ENCODE assay signal across 8 cellular contexts in genomic region chr1:154749078-154749760, GRCh38.
DNase-seq lines count a peak whose midpoint lies in the region; ATAC-seq and TF ChIP-seq lines count a peak whose summit lies in the region.

No MANE protein-coding gene starts in this region.

- H4K20me1 ChIP-seq in DOHH2 (ENCODE audit: control insufficient read depth, insufficient read depth, low read depth, low read length) (peaks cover 3% of the 10 kb centered on the region; the same call in 1 of the 2 replicates), IMR-90 (ENCODE audit: insufficient read depth, low read length) (no peaks in the 10 kb centered on the region), hepatocyte (ENCODE audit: insufficient read depth, poor library complexity, severe bottlenecking) (no peaks in the 10 kb centered on the region)

- H3K79me2 ChIP-seq in DOHH2 (ENCODE audit: control insufficient read depth, low read length) (no peaks in the 10 kb centered on the region), hepatocyte (no peaks in the 10 kb centered on the region)

- H4K8ac ChIP-seq in IMR-90 (ENCODE audit: low read depth in 2 of 2, low read length in 2 of 2) (no peak overlapping the region), mesenchymal stem cell (ENCODE audit: low read length) (no peak overlapping the region)

- no peaks in the 10 kb centered on the region for H3F3A ChIP-seq in DOHH2 (ENCODE audit: control insufficient read depth, insufficient read depth)

- H3K56ac ChIP-seq in IMR-90 (ENCODE audit: extremely low read depth, insufficient read depth, low read length): no peak overlapping the region

- no peak overlapping the region for H3K4me3 ChIP-seq in DOHH2 (ENCODE audit: low read length)
- H3K4me3 ChIP-seq in IMR-90 (ENCODE audit: insufficient read depth, low read depth, low read length): no peak overlapping the region
- H3K4me3 ChIP-seq in mesenchymal stem cell (ENCODE audit: insufficient read depth in 1 of 2, low read depth in 1 of 2, low read length in 2 of 2): no peak overlapping the region
- H3K4me3 ChIP-seq in hepatocyte: no peak overlapping the region
- H3K4me3 ChIP-seq in sigmoid colon: no peak overlapping the region

- H4K91ac ChIP-seq in IMR-90 (ENCODE audit: insufficient read depth, low read depth, low read length) (no peak overlapping the region), mesenchymal stem cell (ENCODE audit: low read length) (no peak overlapping the region)

- peaks cover 85% of the 10 kb centered on the region for H3K4me1 Mint-ChIP-seq in activated T-helper 1 cell treated with anti-CD3 and anti-CD28 coated beads, Interleukin-12 subunit alpha, Interleukin-12 subunit beta, Interleukin-2, Interleukin-4 antibody, amounts not matched to agents 30 ng/mL and 10 ng/mL and 1 ng/mL, durations not matched to agents 14 hours and 24 hours and 36 hours (ENCODE audit: low read depth)

- in situ Hi-C loops in IMR-90 (cut with MboI; ENCODE audit: low sequenced_read_pairs): no loop called here

- H3K9ac ChIP-seq in IMR-90 (ENCODE audit: low read depth, low read length) (no peak overlapping the region), mesenchymal stem cell (ENCODE audit: low read length) (peak overlapping the region; percentile 14)

- CTCF ChIA-PET in IMR-90 (lab: Yijun Ruan, JAX): interaction anchor here (1.8 kb wide), 1 partner anchor 11 kb away, joined by 4 read pairs; no protein-coding TSS in a partner anchor

- peak overlapping the region; percentile 94 for H3K27ac Mint-ChIP-seq in activated T-helper 1 cell treated with anti-CD3 and anti-CD28 coated beads, Interleukin-12 subunit alpha, Interleukin-12 subunit beta, Interleukin-2, Interleukin-4 antibody, amounts not matched to agents 30 ng/mL and 10 ng/mL and 1 ng/mL, durations not matched to agents 14 hours and 24 hours and 36 hours

- H2BK15ac ChIP-seq in IMR-90 (ENCODE audit: low read depth, low read length) (no peak overlapping the region), mesenchymal stem cell (ENCODE audit: low read depth, poor library complexity, severe bottlenecking) (no peak overlapping the region)

- H2AK9ac ChIP-seq in IMR-90 (replicated peaks; ENCODE audit: low read depth, low read length, poor library complexity): no peak overlapping the region

- TF ChIP-seq CTCF in DOHH2 (IDR thresholded peaks at IDR 0.05; ENCODE audit: low read depth, low read length, poor library complexity, severe bottlenecking) (peak; percentile 45), IMR-90 (conservative IDR thresholded peaks at IDR 0.05; ENCODE audit: low read depth, low read length) (peak; percentile 25; the same call in 1 of the 2 replicates), hepatocyte (IDR thresholded peaks at IDR 0.05; ENCODE audit: poor library complexity) (no peak), sigmoid colon (IDR thresholded peaks at IDR 0.05) (no peak)

- peak overlapping the region; percentile 85 for H3K4me3 Mint-ChIP-seq in activated T-helper 1 cell treated with anti-CD3 and anti-CD28 coated beads, Interleukin-12 subunit alpha, Interleukin-12 subunit beta, Interleukin-2, Interleukin-4 antibody, amounts not matched to agents 30 ng/mL and 10 ng/mL and 1 ng/mL, durations not matched to agents 14 hours and 24 hours and 36 hours

- TF ChIP-seq RAD21 in IMR-90 (IDR thresholded peaks at IDR 0.05; ENCODE audit: low read length): peak; percentile 49

- no peak overlapping the region for H4K5ac ChIP-seq in IMR-90 (ENCODE audit: low read depth, low read length)

- H2BK20ac ChIP-seq in IMR-90 (ENCODE audit: low read depth, low read length): no peak overlapping the region

- no peak overlapping the region for H3K4me2 ChIP-seq in DOHH2 (ENCODE audit: low read length)
- no peak overlapping the region for H3K4me2 ChIP-seq in IMR-90 (ENCODE audit: low read depth, low read length)
- no peak overlapping the region for H3K4me2 ChIP-seq in mesenchymal stem cell (ENCODE audit: low read length, poor library complexity, severe bottlenecking)
- H3K4me2 ChIP-seq in hepatocyte: no peak overlapping the region

- no peak for ATAC-seq in IMR-90 (ENCODE audit: low read depth)
- ATAC-seq in HG03025 (IDR thresholded peaks at IDR 0.05; ENCODE audit: low FRiP score, unreplicated experiment): no peak

- no peaks in the 10 kb centered on the region for H3K79me1 ChIP-seq in IMR-90 (ENCODE audit: low read depth in 1 of 2, low read length in 2 of 2)
- no peaks in the 10 kb centered on the region for H3K79me1 ChIP-seq in mesenchymal stem cell (replicated peaks; ENCODE audit: low read length, poor library complexity, severe bottlenecking)

- H2AFZ ChIP-seq in IMR-90 (replicated peaks; ENCODE audit: low read length, poor library complexity): no peak overlapping the region
- H2AFZ ChIP-seq in mesenchymal stem cell (ENCODE audit: low read depth, low read length): no peak overlapping the region
- H2AFZ ChIP-seq in hepatocyte: no peak overlapping the region

- peaks cover 2% of the 10 kb centered on the region for H3K36me3 Mint-ChIP-seq in activated T-helper 1 cell treated with anti-CD3 and anti-CD28 coated beads, Interleukin-12 subunit alpha, Interleukin-12 subunit beta, Interleukin-2, Interleukin-4 antibody, amounts not matched to agents 30 ng/mL and 10 ng/mL and 1 ng/mL, durations not matched to agents 14 hours and 24 hours and 36 hours (ENCODE audit: low read depth)

- H2BK120ac ChIP-seq in IMR-90 (ENCODE audit: low read depth, low read length): no peak overlapping the region
- no peak overlapping the region for H2BK120ac ChIP-seq in mesenchymal stem cell (ENCODE audit: low read depth, low read length)

- no peaks in the 10 kb centered on the region for H3K9me3 Mint-ChIP-seq in activated T-helper 1 cell treated with anti-CD3 and anti-CD28 coated beads, Interleukin-12 subunit alpha, Interleukin-12 subunit beta, Interleukin-2, Interleukin-4 antibody, amounts not matched to agents 30 ng/mL and 10 ng/mL and 1 ng/mL, durations not matched to agents 14 hours and 24 hours and 36 hours

- H3K27me3 Mint-ChIP-seq in activated T-helper 1 cell treated with anti-CD3 and anti-CD28 coated beads, Interleukin-12 subunit alpha, Interleukin-12 subunit beta, Interleukin-2, Interleukin-4 antibody, amounts not matched to agents 30 ng/mL and 10 ng/mL and 1 ng/mL, durations not matched to agents 14 hours and 24 hours and 36 hours (ENCODE audit: insufficient read depth): peaks cover 7% of the 10 kb centered on the region

- BruUV-seq in IMR-90 (replicated peaks; lab: Mats Ljungman, UMichigan): no TSS peak

- no peaks in the 10 kb centered on the region for H3K9me1 ChIP-seq in IMR-90 (ENCODE audit: insufficient read depth, low read length)

- H3K23ac ChIP-seq in IMR-90 (ENCODE audit: low read depth, low read length) (no peak overlapping the region), mesenchymal stem cell (ENCODE audit: low read length in 2 of 2) (no peak overlapping the region)

- POLR2A ChIA-PET in IMR-90 (lab: Charles Lee; ENCODE audit: unreplicated experiment): no interaction called here

- DNase-seq in IMR-90: peak; percentile 23
- no peak for DNase-seq in activated T-helper 1 cell treated with anti-CD3 and anti-CD28 coated beads, Interleukin-12 subunit alpha, Interleukin-12 subunit beta, Interleukin-2, Interleukin-4 antibody, amounts not matched to agents 30 ng/mL and 10 ng/mL and 1 ng/mL, durations not matched to agents 14 hours and 24 hours and 36 hours (ENCODE audit: low spot score)
- peak; percentile 62 for DNase-seq in mesenchymal stem cell
- no peak for DNase-seq in hepatocyte (ENCODE audit: low spot score)
- no peak for DNase-seq in sigmoid colon
- DNase-seq in NCI-H1092 treated with DMSO at 0.1 percent for 48 hours (lab: John Stamatoyannopoulos, UW): no peak

- no peak overlapping the region for H3K18ac ChIP-seq in IMR-90 (ENCODE audit: low read depth, low read length)
- no peak overlapping the region for H3K18ac ChIP-seq in mesenchymal stem cell (ENCODE audit: low read depth in 1 of 2, low read length in 2 of 2)

- H3K36me3 ChIP-seq in DOHH2 (ENCODE audit: control insufficient read depth, low read length) (peaks cover 52% of the 10 kb centered on the region), IMR-90 (ENCODE audit: control insufficient read depth, insufficient read depth, low read length) (no peaks in the 10 kb centered on the region), mesenchymal stem cell (ENCODE audit: control insufficient read depth in 1 of 2, insufficient read depth in 2 of 2, low read depth in 1 of 2, low read length in 2 of 2) (no peaks in the 10 kb centered on the region), hepatocyte (replicated peaks; ENCODE audit: insufficient read depth, low read depth) (no peaks in the 10 kb centered on the region), sigmoid colon (no peaks in the 10 kb centered on the region)

- H3K4me1 ChIP-seq in DOHH2 (ENCODE audit: control insufficient read depth, low read length): no peaks in the 10 kb centered on the region
- no peaks in the 10 kb centered on the region; the same call in 1 of the 2 replicates for H3K4me1 ChIP-seq in IMR-90 (ENCODE audit: control insufficient read depth, insufficient read depth, low read length)
- no peaks in the 10 kb centered on the region for H3K4me1 ChIP-seq in mesenchymal stem cell (ENCODE audit: control insufficient read depth, insufficient read depth, low read depth, low read length)
- H3K4me1 ChIP-seq in hepatocyte (ENCODE audit: insufficient read depth): peaks cover 9% of the 10 kb centered on the region
- peaks cover 0 to 45% (median 18%) of the 10 kb centered on the region in 4 donors for H3K4me1 ChIP-seq in sigmoid colon

- H3K27me3 ChIP-seq in DOHH2 (ENCODE audit: control insufficient read depth, low read length) (no peaks in the 10 kb centered on the region), IMR-90 (ENCODE audit: control insufficient read depth, insufficient read depth, low read length) (peaks cover 92% of the 10 kb centered on the region), mesenchymal stem cell (ENCODE audit: control insufficient read depth in 1 of 2, insufficient read depth in 1 of 2, low read length in 2 of 2) (peaks cover 43 to 89% of the 10 kb centered on the region in 2 experiments), hepatocyte (peaks cover 5% of the 10 kb centered on the region), sigmoid colon (peaks cover 0 to 18% (median 0%) of the 10 kb centered on the region in 3 donors)

- no peak overlapping the region for H3K27ac ChIP-seq in DOHH2 (ENCODE audit: low read depth, low read length)
- no peak overlapping the region for H3K27ac ChIP-seq in IMR-90 (ENCODE audit: insufficient read depth, low read length)
- no peak overlapping the region for H3K27ac ChIP-seq in mesenchymal stem cell (ENCODE audit: low read length, poor library complexity, severe bottlenecking)
- H3K27ac ChIP-seq in hepatocyte: no peak overlapping the region
- H3K27ac ChIP-seq in sigmoid colon: peak overlapping the region in 2 of 4 donors; percentile 50 to 63

- H2BK5ac ChIP-seq in IMR-90 (ENCODE audit: low read depth, low read length, poor library complexity, severe bottlenecking): no peak overlapping the region
- H2BK5ac ChIP-seq in mesenchymal stem cell (ENCODE audit: low read depth, low read length, poor library complexity, severe bottlenecking): no peak overlapping the region

- H2AK5ac ChIP-seq in IMR-90 (ENCODE audit: low read depth, low read length) (no peak overlapping the region), mesenchymal stem cell (ENCODE audit: low read length, severe bottlenecking) (no peak overlapping the region)

- intact Hi-C loops in IMR-90 (cut with micrococcal nuclease): no loop called here
- intact Hi-C loops in activated T-helper 1 cell treated with anti-CD3 and anti-CD28 coated beads, Interleukin-12 subunit alpha, Interleukin-12 subunit beta, Interleukin-2, Interleukin-4 antibody, amounts not matched to agents 30 ng/mL and 10 ng/mL and 1 ng/mL, durations not matched to agents 14 hours and 24 hours and 36 hours (cut with micrococcal nuclease): loop anchor here (1.0 to 10.0 kb wide), 5 partner anchors 37 to 142 kb away; partner anchors contain the start of gene ADAR
- intact Hi-C loops in sigmoid colon (cut with DNase I): loop anchor here (5.0 kb wide), 1 partner anchor 88 kb away; no protein-coding TSS in a partner anchor

- H3K14ac ChIP-seq in IMR-90 (replicated peaks; ENCODE audit: low read depth, low read length): no peak overlapping the region
- H3K14ac ChIP-seq in mesenchymal stem cell (ENCODE audit: low read length in 2 of 2): no peak overlapping the region

- TF ChIP-seq POLR2A in IMR-90 (IDR thresholded peaks at IDR 0.05; ENCODE audit: low read depth, low read length) (no peak), sigmoid colon (IDR thresholded peaks at IDR 0.05) (no peak)

- no peak for TF ChIP-seq EP300 in sigmoid colon (IDR thresholded peaks at IDR 0.05)

- H3K9me2 ChIP-seq in DOHH2 (replicated peaks; ENCODE audit: control insufficient read depth, low read length) (no peaks in the 10 kb centered on the region), hepatocyte (replicated peaks; ENCODE audit: insufficient read depth) (no peaks in the 10 kb centered on the region)

- peak overlapping the region in 1 of 2 experiments; percentile 45 for H2BK12ac ChIP-seq in mesenchymal stem cell (ENCODE audit: low read length in 2 of 2)

- H3K4ac ChIP-seq in IMR-90 (ENCODE audit: low read depth, low read length): no peak overlapping the region
- no peak overlapping the region for H3K4ac ChIP-seq in mesenchymal stem cell (ENCODE audit: low read depth in 1 of 2, low read length in 2 of 2)

- dilution Hi-C loops in IMR-90 (cut with HindIII; ENCODE audit: low sequenced_read_pairs, unreplicated experiment): no loop called here

- WGBS in IMR-90 (ENCODE audit: extremely low coverage in 2 of 2, insufficient read length in 1 of 2), 2 experiments: 48% methylated on average over 5 of the region's 8 CpGs; no CpG with 5 or more reads in 1 of the 2 experiments
- 60% methylated on average over 8 of the region's 8 CpGs for WGBS in mesenchymal stem cell
- 73% methylated on average over 8 of the region's 8 CpGs for WGBS in hepatocyte (ENCODE audit: low lambda C conversion rate, missing lambda C conversion rate)
- WGBS in sigmoid colon, 2 donors: 55 to 74% methylated on average over 8 of the region's 8 CpGs

- no peaks in the 10 kb centered on the region for H3K9me3 ChIP-seq in DOHH2 (ENCODE audit: control insufficient read depth, insufficient read depth, low read length)
- H3K9me3 ChIP-seq in IMR-90 (ENCODE audit: control insufficient read depth, insufficient read depth, low read length): no peaks in the 10 kb centered on the region
- H3K9me3 ChIP-seq in mesenchymal stem cell (ENCODE audit: control insufficient read depth, low read length): no peaks in the 10 kb centered on the region
- no peaks in the 10 kb centered on the region for H3K9me3 ChIP-seq in hepatocyte (ENCODE audit: low read depth)
- no peaks in the 10 kb centered on the region for H3K9me3 ChIP-seq in sigmoid colon

Comparison
In these comparisons a context has a peak if more than half of its experiments do, and no peak if none do; other contexts are left out.
1. CTCF ChIP-seq: peak in DOHH2 (single experiment) and IMR-90 (single experiment); none in hepatocyte (single experiment) and sigmoid colon (0 of 4).
2. DNase-seq: peak in IMR-90 (single experiment) and mesenchymal stem cell (single experiment); none in activated T-helper 1 cell treated with anti-CD3 and anti-CD28 coated beads, Interleukin-12 subunit alpha, Interleukin-12 subunit beta, Interleukin-2, Interleukin-4 antibody, amounts not matched to agents 30 ng/mL and 10 ng/mL and 1 ng/mL, durations not matched to agents 14 hours and 24 hours and 36 hours (single experiment), hepatocyte (single experiment), sigmoid colon (single experiment) and NCI-H1092 treated with DMSO at 0.1 percent for 48 hours (single experiment).